25 cellular contexts compared by ENCODE assay signal in genomic region chr1:21563971-21564370, GRCh38. TPM values are rescaled to one million over a fixed set of nuclear protein-coding genes. Genes with fewer than 3 reads are reported as not detected.
"Had no signal": no experiment of that assay in that cellular context is flagged by ENCODE, and none has a peak within 500 bp of the region (broad histone marks: within the 10 kb centered on the region; RNA-seq: fewer than 3 reads in every experiment).

No MANE protein-coding gene starts in this region.

- H3K4me1 ChIP-seq: gastrocnemius medialis, left lung, parathyroid adenoma, stomach, thyroid gland, vagina had no signal

- H3K27me3 ChIP-seq: dorsolateral prefrontal cortex, gastrocnemius medialis, right atrium auricular region, thyroid gland, vagina had no signal

- H3K9ac ChIP-seq: parathyroid adenoma had no signal

- DNase-seq: cortex of kidney; dorsolateral prefrontal cortex; effector CD4-positive, alpha-beta T cell; gastrocnemius medialis; head of caudate nucleus; hippocampal formation; islet precursor cell; mesendoderm; naive thymus-derived CD8-positive, alpha-beta T cell; stimulated activated CD4-positive, alpha-beta T cell treated with anti-CD3 and anti-CD28 coated beads, Interleukin-12 subunit alpha, Interleukin-12 subunit beta, amount 100 ng/mL, for 4 hours; stimulated activated CD4-positive, alpha-beta T cell treated with anti-CD3 and anti-CD28 coated beads, Interleukin-1b, Interleukin-23, amount 100 ng/mL, for 48 hours; stimulated activated CD4-positive, alpha-beta T cell treated with anti-CD3 and anti-CD28 coated beads, Interleukin-4, amount 100 ng/mL, for 1 hour; stimulated activated CD8-positive, alpha-beta memory T cell treated with anti-CD3 and anti-CD28 coated beads, Interleukin-4, amount 100 ng/mL, for 48 hours; stimulated activated naive CD4-positive, alpha-beta T cell; stomach; thyroid gland; trophoblast cell had no signal

- ATAC-seq: gastrocnemius medialis; left lung; naive thymus-derived CD8-positive, alpha-beta T cell; sciatic nerve had no signal

- H3K27ac ChIP-seq: dorsolateral prefrontal cortex, gastrocnemius medialis, left lung, neutrophil, parathyroid adenoma, stomach, thyroid gland, vagina had no signal

- H3K9me3 ChIP-seq: gastrocnemius medialis, left lung, neutrophil, right atrium auricular region, stomach, thyroid gland, vagina had no signal

- H3K4me3 ChIP-seq: dorsolateral prefrontal cortex, gastrocnemius medialis, left lung, right atrium auricular region, smooth muscle cell, stomach, thyroid gland, vagina had no signal

- H3K36me3 ChIP-seq: gastrocnemius medialis, right atrium auricular region, stomach, thyroid gland, vagina had no signal

- H2AFZ ChIP-seq: parathyroid adenoma had no signal

RNA-seq across cellular contexts. Expression of gene ALPL, which starts 54.7 kb away (rescaled TPM):
- total RNA-seq: lung microvascular endothelial cell; naive thymus-derived CD8-positive, alpha-beta T cell had no signal
- polyA plus RNA-seq: naive thymus-derived CD8-positive, alpha-beta T cell had no signal
